ENCODE assay signal across 8 cellular contexts in genomic region chr22:50292643-50293440, GRCh38. TPM values are rescaled to one million over a fixed set of nuclear protein-coding genes. Genes with fewer than 3 reads are reported as not detected.
DNase-seq lines count a peak whose midpoint lies in the region; ATAC-seq and TF ChIP-seq lines count a peak whose summit lies in the region.

No MANE protein-coding gene starts in this region.

- H3K4me2 ChIP-seq in SU-DHL-6 (ENCODE audit: low read depth, low read length, poor library complexity, severe bottlenecking): peak overlapping the region; percentile 64

- no peaks in the 10 kb centered on the region for H3K27me3 ChIP-seq in SU-DHL-6 (ENCODE audit: low read length)
- no peaks in the 10 kb centered on the region for H3K27me3 ChIP-seq in foreskin keratinocyte
- no peaks in the 10 kb centered on the region for H3K27me3 ChIP-seq in gastrocnemius medialis
- no peaks in the 10 kb centered on the region for H3K27me3 ChIP-seq in MG63
- H3K27me3 ChIP-seq in HAP-1 (ENCODE audit: low read depth): no peaks in the 10 kb centered on the region

- in situ Hi-C loops in gastrocnemius medialis (cut with MboI; ENCODE audit: low sequenced_read_pairs in 4 of 4) (no loop called here), HAP-1 (cut with MboI; ENCODE audit: low sequenced_read_pairs) (no loop called here)

- TF ChIP-seq CTCF in GM12864 (IDR thresholded peaks at IDR 0.05; ENCODE audit: low read depth, low read length, missing control alignments) (no peak), SU-DHL-6 (IDR thresholded peaks at IDR 0.05; ENCODE audit: insufficient read depth, low read length, poor library complexity, severe bottlenecking) (no peak), foreskin keratinocyte (conservative IDR thresholded peaks at IDR 0.05) (no peak), gastrocnemius medialis (IDR thresholded peaks at IDR 0.05 in 4 of 5, conservative IDR thresholded peaks at IDR 0.05 in 1 of 5) (no peak)

- TF ChIP-seq POLR2A in gastrocnemius medialis (IDR thresholded peaks at IDR 0.05): no peak

- peak; percentile 8 for ATAC-seq in foreskin keratinocyte
- ATAC-seq in gastrocnemius medialis: no peak
- no peak for ATAC-seq in GM18858 (IDR thresholded peaks at IDR 0.05; ENCODE audit: unreplicated experiment)

- H3K27ac ChIP-seq in SU-DHL-6 (ENCODE audit: low read depth, low read length): peak overlapping the region; percentile 64
- peak overlapping the region; percentile 45 for H3K27ac ChIP-seq in foreskin keratinocyte
- H3K27ac ChIP-seq in gastrocnemius medialis: peak overlapping the region in 2 of 4 donors; percentile 2 to 68

- no peaks in the 10 kb centered on the region for H4K20me1 ChIP-seq in SU-DHL-6 (ENCODE audit: low read depth, low read length)

- H3K4me3 ChIP-seq in GM12864 (ENCODE audit: low read depth, low read length) (peak overlapping the region; percentile 3; the same call in 1 of the 2 replicates), SU-DHL-6 (ENCODE audit: insufficient read depth, low read length, poor library complexity, severe bottlenecking) (no peak overlapping the region), gastrocnemius medialis (peak overlapping the region in 3 of 4 donors; percentile 17 to 34 (median 31)), MG63 (no peak overlapping the region), HAP-1 (no peak overlapping the region)

- intact Hi-C loops in gastrocnemius medialis (cut with DNase I; ENCODE audit: low total_unique reads): no loop called here

- H3K9ac ChIP-seq in SU-DHL-6 (ENCODE audit: low read length): peak overlapping the region; percentile 34; the same call in 1 of the 2 replicates

- no peaks in the 10 kb centered on the region for H3K9me3 ChIP-seq in SU-DHL-6 (ENCODE audit: insufficient read depth, low read length)
- H3K9me3 ChIP-seq in gastrocnemius medialis: no peaks in the 10 kb centered on the region
- no peaks in the 10 kb centered on the region for H3K9me3 ChIP-seq in MG63
- no peaks in the 10 kb centered on the region for H3K9me3 ChIP-seq in HAP-1

- H3K79me2 ChIP-seq in SU-DHL-6 (ENCODE audit: insufficient read depth, low read length): no peaks in the 10 kb centered on the region

- peaks cover 4% of the 10 kb centered on the region; the same call in 1 of the 2 replicates for H3F3A ChIP-seq in SU-DHL-6 (ENCODE audit: insufficient read depth)

- H3K4me1 ChIP-seq in foreskin keratinocyte: peaks cover 10% of the 10 kb centered on the region
- peaks cover 5 to 10% of the 10 kb centered on the region in 2 donors for H3K4me1 ChIP-seq in gastrocnemius medialis
- peaks cover 7% of the 10 kb centered on the region for H3K4me1 ChIP-seq in HAP-1

- H3K9me2 ChIP-seq in SU-DHL-6 (replicated peaks; ENCODE audit: insufficient read depth, low read length): no peaks in the 10 kb centered on the region

- no peak for DNase-seq in GM12864 (ENCODE audit: low read depth)
- DNase-seq in foreskin keratinocyte: no peak
- DNase-seq in gastrocnemius medialis: no peak
- DNase-seq in MG63: no peak
- DNase-seq in islet precursor cell: no peak
- no peak for DNase-seq in HAP-1 (ENCODE audit: low spot score in 2 of 2)

- no peak overlapping the region for H2AFZ ChIP-seq in SU-DHL-6 (ENCODE audit: low read depth, low read length, severe bottlenecking)

- H3K36me3 ChIP-seq in SU-DHL-6 (ENCODE audit: low read length) (no peaks in the 10 kb centered on the region), gastrocnemius medialis (no peaks in the 10 kb centered on the region), MG63 (peaks cover 25% of the 10 kb centered on the region), HAP-1 (replicated peaks) (peaks cover 13% of the 10 kb centered on the region; the same call in 1 of the 2 replicates)

RNA-seq across cellular contexts. Expression of gene PLXNB2, which starts 14.6 kb away (rescaled TPM):
- total RNA-seq in foreskin keratinocyte (109 TPM in 2 replicates), gastrocnemius medialis (10 to 100 TPM in 1 of 4 donors, 1 to 10 TPM in 3; 8.0 to 11.8 (median 9.0) TPM)
- 81.8 and 96.0 TPM in 2 replicates for polyA plus RNA-seq in foreskin keratinocyte
- total RNA-seq in MG63 (2014; rRNA removed; shearing (Covaris generic); ENCODE audit: low replicate concordance): 65.6 and 80.7 TPM in 2 replicates

RNA-seq across cellular contexts. Expression of gene MAPK11, which starts 22.7 kb away (rescaled TPM):
- total RNA-seq in foreskin keratinocyte: 4.6 and 6.3 TPM in 2 replicates
- 6.1 and 8.5 TPM in 2 replicates for polyA plus RNA-seq in foreskin keratinocyte
- 1 to 10 TPM; 1.8 to 4.2 (median 3.4) TPM for total RNA-seq in gastrocnemius medialis
- total RNA-seq in MG63 (2014; rRNA removed; shearing (Covaris generic); ENCODE audit: low replicate concordance): 15.0 and 27.8 TPM in 2 replicates

RNA-seq across cellular contexts. Expression of gene MAPK12, which starts 31.4 kb away (rescaled TPM):
- total RNA-seq in foreskin keratinocyte (13.8 and 20.4 TPM in 2 replicates), gastrocnemius medialis (100 to 1,000 TPM; 126 to 290 (median 219) TPM)
- 15.0 and 25.3 TPM in 2 replicates for polyA plus RNA-seq in foreskin keratinocyte
- 54.4 and 58.0 TPM in 2 replicates for total RNA-seq in MG63 (2014; rRNA removed; shearing (Covaris generic); ENCODE audit: low replicate concordance)

RNA-seq across cellular contexts. Expression of gene DENND6B, which starts 34.0 kb away (rescaled TPM):
- 0.42 and 0.54 TPM in 2 replicates for total RNA-seq in foreskin keratinocyte
- polyA plus RNA-seq in foreskin keratinocyte: 0.45 and 1.0 TPM in 2 replicates
- total RNA-seq in gastrocnemius medialis: under 1 TPM in 3 of 4 donors, not detected in 1; 0.55 to 0.84 (median 0.68) TPM
- 0.15 and 0.46 TPM in 2 replicates for total RNA-seq in MG63 (2014; rRNA removed; shearing (Covaris generic); ENCODE audit: low replicate concordance)

RNA-seq across cellular contexts. Expression of gene HDAC10, which starts 41.8 kb away (rescaled TPM):
- 8.3 and 11.7 TPM in 2 replicates for total RNA-seq in foreskin keratinocyte
- polyA plus RNA-seq in foreskin keratinocyte: 12.7 and 14.0 TPM in 2 replicates
- total RNA-seq in gastrocnemius medialis: 10 to 100 TPM in 2 of 4 donors, 1 to 10 TPM in 2; 4.1 to 24.9 (median 8.6) TPM
- 8.5 and 21.5 TPM in 2 replicates for total RNA-seq in MG63 (2014; rRNA removed; shearing (Covaris generic); ENCODE audit: low replicate concordance)

Comparison
In these comparisons a context has a peak if more than half of its experiments do, and no peak if none do; other contexts are left out.
1. H3K4me3 ChIP-seq: peak in GM12864 (single experiment) and gastrocnemius medialis (3 of 4); none in SU-DHL-6 (single experiment), MG63 (single experiment) and HAP-1 (single experiment).